18 cellular contexts compared by ENCODE assay signal in the genomic region with DNA sequence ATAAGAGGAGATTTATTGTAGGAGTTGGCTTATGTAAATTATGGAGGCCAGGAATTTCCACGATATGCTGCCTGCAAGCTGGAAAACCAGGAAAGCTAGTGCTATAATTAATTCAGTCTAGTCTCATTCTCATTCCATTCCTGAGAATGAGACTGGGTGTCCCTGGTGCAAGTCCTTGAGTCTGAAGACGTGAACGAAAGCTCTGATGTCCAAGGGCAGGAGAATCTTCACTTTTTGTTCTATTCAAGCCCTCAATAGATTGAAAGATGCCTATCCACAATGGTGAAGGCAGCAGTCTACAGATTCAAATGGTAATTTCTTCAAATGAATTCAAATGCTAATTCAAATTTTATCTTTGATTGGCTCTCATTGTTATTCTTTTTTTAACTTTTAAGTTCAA.
A peak's percentile ranks its signal among the peaks of the same experiment; 100 is the strongest.
DNase-seq lines count a peak whose midpoint lies in the region; FAIRE-seq and TF ChIP-seq lines count a peak whose summit lies in the region.
"Had no signal": no experiment of that assay in that cellular context is flagged by ENCODE, and none has a peak within 500 bp of the region (broad histone marks: within the 10 kb centered on the region; RNA-seq: fewer than 3 reads in every experiment).

No MANE protein-coding gene starts in this region.

- H3K36me3 ChIP-seq in HUES6 (ENCODE audit: control insufficient read depth, insufficient read depth, low read length): no peaks in the 10 kb centered on the region
- no peaks in the 10 kb centered on the region for H3K36me3 ChIP-seq in H1 (ENCODE audit: control insufficient read depth in 2 of 4, insufficient read depth in 4 of 4, low read length in 3 of 4)
- H3K36me3 ChIP-seq: BLaER1 had no signal

- no peak for TF ChIP-seq POLR2A in H1 (IDR thresholded peaks at IDR 0.05; ENCODE audit: control extremely low read depth in 1 of 2, low read depth in 2 of 2, low read length in 2 of 2)

- peak overlapping the region in 1 of 3 experiments; percentile 90; a peak in 3 of 7 replicates for H3K27ac Mint-ChIP-seq in H9
- H3K27ac Mint-ChIP-seq: B cell; CD4-positive, CD25-positive, alpha-beta regulatory T cell; CD8-positive, alpha-beta T cell had no signal

- no peak overlapping the region for H2BK20ac ChIP-seq in H9 (ENCODE audit: low read depth, low read length, poor library complexity, severe bottlenecking)
- no peak overlapping the region for H2BK20ac ChIP-seq in H1 (ENCODE audit: low read length)

- H3K14ac ChIP-seq in H9 (ENCODE audit: insufficient read depth, low read length) (no peak overlapping the region), H1 (ENCODE audit: insufficient read length) (no peak overlapping the region)

- H3K27me3 ChIP-seq in H9 (ENCODE audit: insufficient read depth, low read length): no peaks in the 10 kb centered on the region
- no peaks in the 10 kb centered on the region for H3K27me3 ChIP-seq in HUES6 (ENCODE audit: control insufficient read depth, insufficient read depth, low read length)
- H3K27me3 ChIP-seq in H1 (replicated peaks in 1 of 4; ENCODE audit: control insufficient read depth in 3 of 4, extremely low read depth in 1 of 4, insufficient read depth in 3 of 4, low read length in 3 of 4): no peaks in the 10 kb centered on the region
- H3K27me3 ChIP-seq: BLaER1 had no signal

- H3K4me3 ChIP-seq in HUES6 (ENCODE audit: low read depth, low read length) (no peak overlapping the region), H1 (ENCODE audit: extremely low read depth in 1 of 4, insufficient read depth in 2 of 4, low read depth in 3 of 4, low read length in 4 of 4) (peak overlapping the region in 1 of 4 experiments; percentile 8; a peak in 1 of 8 replicates)
- H3K4me3 ChIP-seq: BLaER1, GM23248 had no signal

- H2BK5ac ChIP-seq in H9 (ENCODE audit: insufficient read length, low read length): no peak overlapping the region
- no peak overlapping the region for H2BK5ac ChIP-seq in H1 (ENCODE audit: low read depth, low read length)

- H3K4ac ChIP-seq in H9 (ENCODE audit: low read depth, low read length) (no peak overlapping the region), H1 (replicated peaks; ENCODE audit: insufficient read length, low read depth, low read length) (no peak overlapping the region)

- peaks cover 0 to 4% of the 10 kb centered on the region in 2 experiments; a peak in 2 of 5 replicates for H3K9me3 Mint-ChIP-seq in H9
- H3K9me3 Mint-ChIP-seq: CD8-positive, alpha-beta T cell had no signal

- H3K79me2 ChIP-seq in H9 (ENCODE audit: insufficient read depth, low read length) (no peaks in the 10 kb centered on the region), H1 (ENCODE audit: control insufficient read depth in 1 of 2, insufficient read depth in 2 of 2, low read length in 2 of 2) (no peaks in the 10 kb centered on the region)

- no peak overlapping the region for H3T11ph ChIP-seq in H9 (ENCODE audit: low read length)

- CTCF ChIA-PET in H1 (lab: Charles Lee; ENCODE audit: partially characterized antibody): no interaction called here

- WGBS in H9 (ENCODE audit: extremely low coverage, insufficient read length, low lambda C conversion rate): no CpG with 5 or more reads among the region's 3 CpGs
- 58% methylated on average over 3 of the region's 3 CpGs; no CpG with 5 or more reads in 1 of the 2 experiments for WGBS in H1 (ENCODE audit: extremely low coverage in 1 of 2, insufficient coverage in 1 of 2, insufficient read length in 1 of 2, insufficient replicate concordance in 2 of 2, low coverage in 1 of 2, low lambda C conversion rate in 2 of 2, missing lambda C conversion rate in 1 of 2), 2 experiments

- H3K27ac ChIP-seq in H9 (ENCODE audit: insufficient read length, low read depth, low read length): no peak overlapping the region
- peak overlapping the region; percentile 71; the same call in 1 of the 2 replicates for H3K27ac ChIP-seq in HUES6 (ENCODE audit: low read depth, low read length)
- H3K27ac ChIP-seq in H1 (ENCODE audit: low read depth, low read length): no peak overlapping the region
- H3K27ac ChIP-seq: BLaER1, C4-2B, GM23248 had no signal

- DNase-seq in H9 (no peak), H1 (ENCODE audit: low read depth in 1 of 2, low spot score in 2 of 2) (peak in 1 of 2 experiments; percentile 1), SKM-1 treated with dmso at 0.1 percent for 144 hours (lab: John Stamatoyannopoulos, UW; ENCODE audit: unreplicated experiment) (no peak), KBM-7 (no peak)
- DNase-seq in activated CD4-positive, alpha-beta T cell treated with anti-CD3 and anti-CD28 coated beads, Interleukin-2, amount 50 U/mL, for 1 hour: no peak
- DNase-seq: Caco-2; CD4-positive, CD25-positive, alpha-beta regulatory T cell; CD8-positive, alpha-beta T cell; DMS153; DND-41; GM23248 had no signal

- H2BK120ac ChIP-seq in H9 (ENCODE audit: low read depth, low read length, poor library complexity, severe bottlenecking) (no peak overlapping the region), H1 (replicated peaks; ENCODE audit: low read depth, low read length) (no peak overlapping the region)

- H2BK12ac ChIP-seq in H9 (ENCODE audit: insufficient read length, low read depth, low read length) (no peak overlapping the region), H1 (ENCODE audit: low read depth, low read length) (no peak overlapping the region)

- H2BK15ac ChIP-seq in H9 (ENCODE audit: low read depth, low read length) (no peak overlapping the region), H1 (ENCODE audit: low read length) (no peak overlapping the region)

- no peaks in the 10 kb centered on the region for H3K23me2 ChIP-seq in H9 (ENCODE audit: insufficient read length, low read depth, low read length, poor library complexity, severe bottlenecking)
- H3K23me2 ChIP-seq in H1 (ENCODE audit: low read depth, low read length): no peaks in the 10 kb centered on the region

- H3K9me3 ChIP-seq in H9 (ENCODE audit: control insufficient read depth, low read depth, low read length): no peaks in the 10 kb centered on the region
- H3K9me3 ChIP-seq in HUES6 (ENCODE audit: control insufficient read depth, insufficient read depth, low read depth, low read length): no peaks in the 10 kb centered on the region
- no peaks in the 10 kb centered on the region for H3K9me3 ChIP-seq in H1 (ENCODE audit: insufficient read depth in 2 of 2, low read depth in 1 of 2, low read length in 1 of 2)
- H3K9me3 ChIP-seq: BLaER1, Caco-2 had no signal

- H3K18ac ChIP-seq in H9 (ENCODE audit: insufficient read length, low read depth, low read length) (no peak overlapping the region), H1 (ENCODE audit: extremely low read depth, low read length) (no peak overlapping the region)

- H2AFZ ChIP-seq in H9 (ENCODE audit: low read length) (no peak overlapping the region), H1 (ENCODE audit: low read length) (no peak overlapping the region)
- H2AFZ ChIP-seq: GM23248 had no signal

- H4K5ac ChIP-seq in H9 (ENCODE audit: insufficient read length, low read depth, low read length) (no peak overlapping the region), H1 (ENCODE audit: insufficient read length, low read depth, low read length) (no peak overlapping the region)

- H3K23ac ChIP-seq in H9 (ENCODE audit: insufficient read length, low read depth, low read length) (no peak overlapping the region), H1 (ENCODE audit: insufficient read length) (no peak overlapping the region)

- H4K91ac ChIP-seq in H9 (ENCODE audit: insufficient read length, low read depth, low read length): no peak overlapping the region
- H4K91ac ChIP-seq in H1 (replicated peaks; ENCODE audit: insufficient read length, low read length): no peak overlapping the region

- TF ChIP-seq CTCF in H9 (conservative IDR thresholded peaks at IDR 0.05): no peak
- TF ChIP-seq CTCF in H1 (IDR thresholded peaks at IDR 0.05; ENCODE audit: control extremely low read depth in 1 of 3, insufficient read depth in 1 of 3, low read depth in 1 of 3, low read length in 3 of 3): no peak

- TF ChIP-seq EP300 in H1 (IDR thresholded peaks at IDR 0.05; ENCODE audit: borderline replicate concordance in 1 of 2, low read depth in 2 of 2, low read length in 2 of 2): no peak

- no peak for TF ChIP-seq RAD21 in H1 (IDR thresholded peaks at IDR 0.05 in 1 of 2, conservative IDR thresholded peaks at IDR 0.05 in 1 of 2; ENCODE audit: low read depth in 2 of 2, low read length in 2 of 2)

- H3K27me3 Mint-ChIP-seq in H9 (ENCODE audit: low read depth): no peaks in the 10 kb centered on the region
- H3K27me3 Mint-ChIP-seq: B cell; CD4-positive, CD25-positive, alpha-beta regulatory T cell had no signal

- POLR2A ChIA-PET in H1 (lab: Charles Lee; ENCODE audit: partially characterized antibody): interaction anchor here (0.6 kb wide), 1 partner anchor 332 kb away, joined by 3 read pairs; no protein-coding TSS in a partner anchor

- peaks cover 0 to 3% (median 0%) of the 10 kb centered on the region in 3 experiments; a peak in 3 of 7 replicates for H3K36me3 Mint-ChIP-seq in H9 (ENCODE audit: insufficient read depth in 1 of 3, low read depth in 3 of 3)
- H3K36me3 Mint-ChIP-seq: CD4-positive, CD25-positive, alpha-beta regulatory T cell; CD8-positive, alpha-beta T cell had no signal

- no peak overlapping the region for H4K8ac ChIP-seq in H9 (replicated peaks; ENCODE audit: insufficient read length, low read depth, low read length)
- H4K8ac ChIP-seq in H1 (ENCODE audit: extremely low read depth, insufficient read depth, low read length): no peak overlapping the region

- H3K56ac ChIP-seq in H9 (ENCODE audit: insufficient read length, low read depth, low read length): no peak overlapping the region
- H3K56ac ChIP-seq in H1 (replicated peaks; ENCODE audit: insufficient read length, low read depth, low read length): no peak overlapping the region

- H2AK5ac ChIP-seq in H9 (ENCODE audit: insufficient read length, low read length): no peak overlapping the region
- no peak overlapping the region for H2AK5ac ChIP-seq in H1 (ENCODE audit: low read depth, low read length)

- H3K9ac ChIP-seq in H9 (ENCODE audit: extremely low read depth, insufficient read length, low read length) (no peak overlapping the region), HUES6 (ENCODE audit: low read length) (no peak overlapping the region), H1 (replicated peaks in 1 of 4; ENCODE audit: extremely low read depth in 1 of 4, low read depth in 3 of 4, low read length in 3 of 4) (no peak overlapping the region)
- H3K9ac ChIP-seq: BLaER1, GM23248 had no signal

- in situ Hi-C loops in KBM-7 (cut with MboI; ENCODE audit: low pct_unique_long_range_greater_than_20kb, low sequenced_read_pairs): no loop called here

- H3K4me3 Mint-ChIP-seq in H9: no peak overlapping the region
- H3K4me3 Mint-ChIP-seq: B cell; CD4-positive, CD25-positive, alpha-beta regulatory T cell; CD8-positive, alpha-beta T cell had no signal

- H3K4me1 Mint-ChIP-seq in H9: peaks cover 16 to 21% of the 10 kb centered on the region in 2 experiments
- H3K4me1 Mint-ChIP-seq: B cell; CD4-positive, CD25-positive, alpha-beta regulatory T cell had no signal

- H3K79me1 ChIP-seq in H9 (ENCODE audit: insufficient read depth, low read depth, low read length, poor library complexity, severe bottlenecking): no peaks in the 10 kb centered on the region
- no peaks in the 10 kb centered on the region for H3K79me1 ChIP-seq in H1 (ENCODE audit: low read depth, low read length)

- no peak for FAIRE-seq in H1 (lab: Jason Lieb, UNC)
- FAIRE-seq: GM12892, GM19239, H54 had no signal

- H3K4me1 ChIP-seq in H9 (ENCODE audit: insufficient read depth, low read length) (no peaks in the 10 kb centered on the region), HUES6 (ENCODE audit: control insufficient read depth, insufficient read depth, low read length) (peaks cover 16% of the 10 kb centered on the region; the same call in 1 of the 2 replicates), H1 (replicated peaks in 1 of 4; ENCODE audit: control insufficient read depth in 3 of 4, insufficient read depth in 4 of 4, low read length in 3 of 4) (peaks cover 0 to 7% (median 1%) of the 10 kb centered on the region in 4 experiments; a peak in 2 of 7 replicates)
- H3K4me1 ChIP-seq: BLaER1, Caco-2 had no signal

- H4K20me1 ChIP-seq in H9 (ENCODE audit: control insufficient read depth, insufficient read depth, insufficient read length) (no peaks in the 10 kb centered on the region), H1 (replicated peaks in 1 of 2; ENCODE audit: control insufficient read depth in 1 of 2, insufficient read depth in 2 of 2, low read length in 2 of 2) (no peaks in the 10 kb centered on the region)
- H4K20me1 ChIP-seq: BLaER1 had no signal

- H3K4me2 ChIP-seq in H9 (ENCODE audit: insufficient read depth, insufficient read length, low read length) (peak overlapping the region; percentile 66), H1 (ENCODE audit: insufficient read depth in 1 of 2, low read depth in 2 of 2, low read length in 2 of 2) (peak overlapping the region; percentile 24 to 55; a peak in 3 of 4 replicates)
- H3K4me2 ChIP-seq: BLaER1 had no signal
